9 cellular contexts compared by ENCODE assay signal in genomic region chr19:40286235-40286530, GRCh38. TPM values are rescaled to one million over a fixed set of nuclear protein-coding genes. Genes with fewer than 3 reads are reported as not detected.
DNase-seq lines count a peak whose midpoint lies in the region; ATAC-seq and TF ChIP-seq lines count a peak whose summit lies in the region.
"Had no signal": no experiment of that assay in that cellular context is flagged by ENCODE, and none has a peak within 500 bp of the region (broad histone marks: within the 10 kb centered on the region; RNA-seq: fewer than 3 reads in every experiment).

No MANE protein-coding gene starts in this region.

- H2BK15ac ChIP-seq in mesendoderm (replicated peaks; ENCODE audit: low read depth): no peak overlapping the region

- no peak overlapping the region for H3K23ac ChIP-seq in mesendoderm (ENCODE audit: low read length)

- H3K79me1 ChIP-seq in mesendoderm (ENCODE audit: low read length): peaks cover 17% of the 10 kb centered on the region

- peaks cover 30% of the 10 kb centered on the region for H3K79me2 ChIP-seq in mesendoderm (ENCODE audit: control insufficient read depth, insufficient read depth, low read length)

- H3K9ac ChIP-seq in mesendoderm (ENCODE audit: low read length): no peak overlapping the region

- peaks cover 6% of the 10 kb centered on the region for H3K36me3 Mint-ChIP-seq in activated naive CD8-positive, alpha-beta T cell treated with anti-CD3 and anti-CD28 coated beads, Interleukin-2, amount 50 U/mL, for 24 hours (ENCODE audit: low read depth)

- no peak overlapping the region for H3K4ac ChIP-seq in mesendoderm (ENCODE audit: low read depth, low read length)

- WGBS in heart right ventricle, 2 donors: 62 to 74% methylated on average over 11 of the region's 11 CpGs
- no CpG with 5 or more reads among the region's 11 CpGs for WGBS in mesendoderm (ENCODE audit: extremely low coverage, insufficient coverage, low lambda C conversion rate)
- WGBS in upper lobe of left lung, 2 donors: 71 to 84% methylated on average over 11 of the region's 11 CpGs

- H2BK120ac ChIP-seq in mesendoderm (ENCODE audit: low read depth, low read length): no peak overlapping the region

- no peaks in the 10 kb centered on the region for H3K9me3 Mint-ChIP-seq in activated naive CD8-positive, alpha-beta T cell treated with anti-CD3 and anti-CD28 coated beads, Interleukin-2, amount 50 U/mL, for 24 hours

- H3K4me3 ChIP-seq in heart right ventricle: peak overlapping the region in 7 of 10 donors; percentile 28 to 99 (median 95)
- no peak overlapping the region for H3K4me3 ChIP-seq in mesendoderm (ENCODE audit: low read length)
- H3K4me3 ChIP-seq in upper lobe of left lung: peak overlapping the region in 2 of 4 donors; percentile 83 to 86
- no peak overlapping the region for H3K4me3 ChIP-seq in MG63

- H3K9me3 ChIP-seq in heart right ventricle (no peaks in the 10 kb centered on the region), upper lobe of left lung (no peaks in the 10 kb centered on the region), MG63 (no peaks in the 10 kb centered on the region)

- H3K27me3 Mint-ChIP-seq in activated naive CD8-positive, alpha-beta T cell treated with anti-CD3 and anti-CD28 coated beads, Interleukin-2, amount 50 U/mL, for 24 hours: peaks cover 2% of the 10 kb centered on the region

- peaks cover 0 to 11% (median 0%) of the 10 kb centered on the region in 9 donors for H3K36me3 ChIP-seq in heart right ventricle
- H3K36me3 ChIP-seq in mesendoderm (ENCODE audit: control insufficient read depth, insufficient read depth, low read length): no peaks in the 10 kb centered on the region
- peaks cover 0 to 4% (median 0%) of the 10 kb centered on the region in 4 donors for H3K36me3 ChIP-seq in upper lobe of left lung
- H3K36me3 ChIP-seq in MG63: peaks cover 20% of the 10 kb centered on the region

- ATAC-seq in heart right ventricle: no peak
- no peak for ATAC-seq in Right ventricle myocardium superior (ENCODE audit: poor library complexity)
- ATAC-seq in activated naive CD8-positive, alpha-beta T cell treated with anti-CD3 and anti-CD28 coated beads, Interleukin-2, amount 50 U/mL, for 24 hours: no peak
- no peak for ATAC-seq in upper lobe of left lung (ENCODE audit: low FRiP score in 2 of 2)
- ATAC-seq in HG03520 (IDR thresholded peaks at IDR 0.05; ENCODE audit: unreplicated experiment): no peak

- no peaks in the 10 kb centered on the region for H3K27me3 ChIP-seq in heart right ventricle
- no peaks in the 10 kb centered on the region for H3K27me3 ChIP-seq in mesendoderm (ENCODE audit: insufficient read depth, low read length, poor library complexity)
- no peaks in the 10 kb centered on the region for H3K27me3 ChIP-seq in upper lobe of left lung
- H3K27me3 ChIP-seq in MG63: no peaks in the 10 kb centered on the region

- DNase-seq in heart right ventricle: no peak
- DNase-seq in Right ventricle myocardium superior: no peak
- no peak for DNase-seq in activated naive CD8-positive, alpha-beta T cell treated with anti-CD3 and anti-CD28 coated beads, Interleukin-2, amount 50 U/mL, for 24 hours
- DNase-seq in mesendoderm: no peak
- no peak for DNase-seq in upper lobe of left lung
- DNase-seq in MG63: no peak
- DNase-seq in HT-29 (ENCODE audit: low spot score): no peak

- TF ChIP-seq CTCF in heart right ventricle (IDR thresholded peaks at IDR 0.05): no peak
- TF ChIP-seq CTCF in upper lobe of left lung (IDR thresholded peaks at IDR 0.05): no peak

- intact Hi-C loops in heart right ventricle (cut with DNase I): loop anchor here in 1 of 10 donors (5.0 kb wide), 1 partner anchor 316 kb away; the partner anchor contains the start of gene LTBP4
- intact Hi-C loops in Right ventricle myocardium superior (cut with DNase I): no loop called here

- H4K8ac ChIP-seq in mesendoderm (ENCODE audit: low read depth, low read length): no peak overlapping the region

- peak overlapping the region; percentile 98 for H3K27ac Mint-ChIP-seq in activated naive CD8-positive, alpha-beta T cell treated with anti-CD3 and anti-CD28 coated beads, Interleukin-2, amount 50 U/mL, for 24 hours

- peak overlapping the region in 9 of 10 donors; percentile 92 to 100 (median 97) for H3K27ac ChIP-seq in heart right ventricle
- no peak overlapping the region for H3K27ac ChIP-seq in mesendoderm (ENCODE audit: low read depth, low read length)
- H3K27ac ChIP-seq in upper lobe of left lung: peak overlapping the region; percentile 93 to 97 (median 94)

- TF ChIP-seq EP300 in upper lobe of left lung (IDR thresholded peaks at IDR 0.05): no peak

- H3K56ac ChIP-seq in mesendoderm (ENCODE audit: low read length): peak overlapping the region; percentile 19

- no peak overlapping the region for H4K5ac ChIP-seq in mesendoderm (ENCODE audit: low read length)

- no peak for TF ChIP-seq POLR2A in upper lobe of left lung (IDR thresholded peaks at IDR 0.05)

- no peak overlapping the region for H2BK5ac ChIP-seq in mesendoderm (ENCODE audit: low read length)

- H2AK5ac ChIP-seq in mesendoderm (ENCODE audit: low read length): no peak overlapping the region

- H3K18ac ChIP-seq in mesendoderm (ENCODE audit: low read length): no peak overlapping the region

- H3K4me3 Mint-ChIP-seq in activated naive CD8-positive, alpha-beta T cell treated with anti-CD3 and anti-CD28 coated beads, Interleukin-2, amount 50 U/mL, for 24 hours: peak overlapping the region; percentile 97

- no peak overlapping the region for H3K4me2 ChIP-seq in mesendoderm (ENCODE audit: low read length)

- peaks cover 44% of the 10 kb centered on the region for H3K4me1 Mint-ChIP-seq in activated naive CD8-positive, alpha-beta T cell treated with anti-CD3 and anti-CD28 coated beads, Interleukin-2, amount 50 U/mL, for 24 hours

- H3K4me1 ChIP-seq in heart right ventricle (peaks cover 13 to 45% (median 41%) of the 10 kb centered on the region in 9 donors), mesendoderm (ENCODE audit: control insufficient read depth, low read depth, low read length) (peaks cover 2% of the 10 kb centered on the region), upper lobe of left lung (peaks cover 25 to 41% (median 29%) of the 10 kb centered on the region in 4 donors)

RNA-seq across cellular contexts. Expression of gene AKT2, which starts 1.0 kb away (rescaled TPM):
- total RNA-seq in heart right ventricle (100 to 1,000 TPM; 117 to 147 (median 127) TPM), Right ventricle myocardium superior (126 TPM), upper lobe of left lung (100 to 1,000 TPM in 4 of 6 donors, 10 to 100 TPM in 2; 59.7 to 164 (median 105) TPM)
- polyA plus RNA-seq in heart right ventricle: 10 to 100 TPM; 56.7 to 57.6 TPM
- 97.3 TPM for polyA plus RNA-seq in mesendoderm (2013, experiment 1 of 2)
- polyA plus RNA-seq in mesendoderm (2013, experiment 2 of 2): 103 TPM
- total RNA-seq in MG63 (2014; rRNA removed; shearing (Covaris generic); ENCODE audit: low replicate concordance): 104 and 131 TPM in 2 replicates
- 223 and 251 TPM in 2 replicates for total RNA-seq in HT-29 (2014; rRNA removed; shearing (Covaris generic))

RNA-seq across cellular contexts. Expression of gene CCNP, which starts 59.7 kb away (rescaled TPM):
- total RNA-seq in heart right ventricle (not detected), Right ventricle myocardium superior (not detected), upper lobe of left lung (under 1 TPM in 3 of 6 donors, not detected in 3; 0.31 to 1.00 (median 0.79) TPM)
- polyA plus RNA-seq in heart right ventricle: under 1 TPM; 0.04 to 0.15 TPM
- polyA plus RNA-seq in mesendoderm (2013, experiment 1 of 2): 0.28 TPM
- 0.15 TPM for polyA plus RNA-seq in mesendoderm (2013, experiment 2 of 2)
- not detected in 2 replicates for total RNA-seq in MG63 (2014; rRNA removed; shearing (Covaris generic); ENCODE audit: low replicate concordance)
- 0.23 and 1.2 TPM in 2 replicates for total RNA-seq in HT-29 (2014; rRNA removed; shearing (Covaris generic))
- total RNA-seq: Daoy had no signal

Comparison
In these comparisons a context has a peak if more than half of its experiments do, and no peak if none do; other contexts are left out.
1. H3K4me3 ChIP-seq: peak in heart right ventricle (7 of 10); none in mesendoderm (single experiment) and MG63 (single experiment).